9 cellular contexts compared by ENCODE assay signal in genomic region chr17:8164815-8165131, GRCh38. TPM values are rescaled to one million over a fixed set of nuclear protein-coding genes. Genes with fewer than 3 reads are reported as not detected.
DNase-seq lines count a peak whose midpoint lies in the region; ATAC-seq and TF ChIP-seq lines count a peak whose summit lies in the region.
"Had no signal": no experiment of that assay in that cellular context is flagged by ENCODE, and none has a peak within 500 bp of the region (broad histone marks: within the 10 kb centered on the region; RNA-seq: fewer than 3 reads in every experiment).

No MANE protein-coding gene starts in this region.

- peaks cover 50% of the 10 kb centered on the region for H3K4me1 Mint-ChIP-seq in activated naive CD8-positive, alpha-beta T cell (ENCODE audit: low read depth)

- H3K36me3 ChIP-seq in iPS-20b (ENCODE audit: insufficient read depth, low read depth, low read length) (peaks cover 16% of the 10 kb centered on the region), spleen (peaks cover 0 to 20% (median 17%) of the 10 kb centered on the region in 6 donors)

- intact Hi-C loops in spleen (cut with DNase I; ENCODE audit: low total_unique reads): no loop called here

- no peaks in the 10 kb centered on the region for H3K27me3 Mint-ChIP-seq in activated naive CD8-positive, alpha-beta T cell
- H3K27me3 Mint-ChIP-seq: memory B cell had no signal

- WGBS in spleen, 5 donors: 53 to 78% (median 60%) methylated on average over 6 of the region's 6 CpGs

- TF ChIP-seq POLR2A in spleen (IDR thresholded peaks at IDR 0.05): no peak

- no peak overlapping the region for H3K4me3 ChIP-seq in HL-60 (replicated peaks; ENCODE audit: insufficient read depth, low read length)
- 0 out of 2 replicates have a peak overlapping the region, but pooled peaks have one; percentile 84 for H3K4me3 ChIP-seq in iPS-20b (ENCODE audit: low read length)
- H3K4me3 ChIP-seq in spleen: peak overlapping the region in 3 of 8 donors; percentile 10 to 96 (median 86)

- in situ Hi-C loops in G401 (cut with HindIII; ENCODE audit: low sequenced_read_pairs): no loop called here

- peak overlapping the region; percentile 75 for H3K27ac ChIP-seq in HL-60 (replicated peaks)
- H3K27ac ChIP-seq in iPS-20b (ENCODE audit: low read length): no peak overlapping the region
- H3K27ac ChIP-seq in spleen: peak overlapping the region; percentile 98 to 100 (median 100)

- H3K36me3 Mint-ChIP-seq in activated naive CD8-positive, alpha-beta T cell: peaks cover 2% of the 10 kb centered on the region

- H3K27me3 ChIP-seq in HL-60 (ENCODE audit: insufficient read depth, poor library complexity, severe bottlenecking): no peaks in the 10 kb centered on the region
- H3K27me3 ChIP-seq in iPS-20b (ENCODE audit: insufficient read depth, low read length): no peaks in the 10 kb centered on the region
- no peaks in the 10 kb centered on the region for H3K27me3 ChIP-seq in spleen (replicated peaks in 1 of 7)

- H3K9me3 Mint-ChIP-seq in activated naive CD8-positive, alpha-beta T cell (ENCODE audit: low read depth): no peaks in the 10 kb centered on the region
- H3K9me3 Mint-ChIP-seq: memory B cell had no signal

- H3K9me3 ChIP-seq in iPS-20b (ENCODE audit: insufficient read depth, low read depth, low read length): no peaks in the 10 kb centered on the region
- H3K9me3 ChIP-seq in spleen: no peaks in the 10 kb centered on the region

- peaks cover 20% of the 10 kb centered on the region for H3K4me1 ChIP-seq in iPS-20b (ENCODE audit: insufficient read depth, low read length)
- peaks cover 28 to 54% (median 46%) of the 10 kb centered on the region in 6 donors for H3K4me1 ChIP-seq in spleen

- H3K9ac ChIP-seq in iPS-20b (ENCODE audit: low read depth, low read length): peak overlapping the region; percentile 99; the same call in 1 of the 2 replicates

- no peak for TF ChIP-seq CTCF in HL-60 (IDR thresholded peaks at IDR 0.05; ENCODE audit: insufficient read depth, low read length)
- TF ChIP-seq CTCF in spleen (IDR thresholded peaks at IDR 0.05 in 8 of 11, conservative IDR thresholded peaks at IDR 0.05 in 3 of 11): no peak

- peak overlapping the region; percentile 85 for H3K4me3 Mint-ChIP-seq in activated naive CD8-positive, alpha-beta T cell
- H3K4me3 Mint-ChIP-seq: memory B cell had no signal

- peak overlapping the region; percentile 95 for H3K27ac Mint-ChIP-seq in activated naive CD8-positive, alpha-beta T cell
- H3K27ac Mint-ChIP-seq: memory B cell had no signal

- DNase-seq in HL-60 (ENCODE audit: low read depth in 1 of 2, low spot score in 1 of 2) (no peak), spleen (no peak), G401 (ENCODE audit: low spot score) (no peak), superior temporal gyrus (ENCODE audit: extremely low spot score) (no peak)

- ATAC-seq in HG03439 (IDR thresholded peaks at IDR 0.05; ENCODE audit: unreplicated experiment) (no peak), GM21825 (IDR thresholded peaks at IDR 0.05; ENCODE audit: unreplicated experiment) (no peak)

RNA-seq across cellular contexts. Expression of gene VAMP2, which starts 2.0 kb away (rescaled TPM):
- 10 to 100 TPM; 37.5 to 94.8 (median 65.7) TPM for total RNA-seq in spleen
- polyA plus RNA-seq in spleen: 10 to 100 TPM; 38.7 to 57.8 (median 38.8) TPM
- 1.0 and 1.4 TPM in 2 replicates for total RNA-seq in G401 (2014; rRNA removed; shearing (Covaris generic))

RNA-seq across cellular contexts. Expression of gene TMEM107, which starts 11.4 kb away (rescaled TPM):
- 10 to 100 TPM; 13.0 to 42.2 (median 22.4) TPM for total RNA-seq in spleen
- 10 to 100 TPM in 2 of 3 donors, 1 to 10 TPM in 1; 8.1 to 14.0 (median 11.9) TPM for polyA plus RNA-seq in spleen
- total RNA-seq in G401 (2014; rRNA removed; shearing (Covaris generic)): 37.8 and 60.6 TPM in 2 replicates

RNA-seq across cellular contexts. Expression of gene PER1, which starts 12.6 kb away (rescaled TPM):
- 100 to 1,000 TPM in 2 of 7 donors, 10 to 100 TPM in 5; 68.0 to 213 (median 73.5) TPM for total RNA-seq in spleen
- 10 to 100 TPM; 12.6 to 83.0 (median 17.5) TPM for polyA plus RNA-seq in spleen
- 29.0 and 34.0 TPM in 2 replicates for total RNA-seq in G401 (2014; rRNA removed; shearing (Covaris generic))

RNA-seq across cellular contexts. Expression of gene BORCS6, which starts 25.2 kb away (rescaled TPM):
- total RNA-seq in spleen: 10 to 100 TPM in 6 of 7 donors, 1 to 10 TPM in 1; 9.5 to 14.6 (median 12.3) TPM
- polyA plus RNA-seq in spleen: 10 to 100 TPM in 2 of 3 donors, 1 to 10 TPM in 1; 10.0 to 16.5 (median 12.9) TPM
- 24.3 and 25.6 TPM in 2 replicates for total RNA-seq in G401 (2014; rRNA removed; shearing (Covaris generic))

RNA-seq across cellular contexts. Expression of gene HES7, which starts 40.9 kb away (rescaled TPM):
- total RNA-seq in spleen: under 1 TPM in 2 of 7 donors, not detected in 5; 0.41 to 0.67 TPM
- polyA plus RNA-seq in spleen: under 1 TPM; 0.04 to 0.53 (median 0.32) TPM
- total RNA-seq in G401 (2014; rRNA removed; shearing (Covaris generic)): 1.1 and 3.9 TPM in 2 replicates

Comparison
In these comparisons a context has a peak if more than half of its experiments do, and no peak if none do; other contexts are left out.
1. RNA of gene VAMP2, which starts 2.0 kb away (total RNA-seq): 37.5 to 94.8 TPM in spleen; 1.0 to 1.4 TPM in G401; every median in the first group is over 10 times any median in the second.